20 cellular contexts compared by ENCODE assay signal in genomic region chr13:24460256-24460655, GRCh38. TPM values are rescaled to one million over a fixed set of nuclear protein-coding genes. Genes with fewer than 3 reads are reported as not detected.
A peak's percentile ranks its signal among the peaks of the same experiment; 100 is the strongest.
DNase-seq lines count a peak whose midpoint lies in the region; ATAC-seq and TF ChIP-seq lines count a peak whose summit lies in the region.
"Had no signal": no experiment of that assay in that cellular context is flagged by ENCODE, and none has a peak within 500 bp of the region (broad histone marks: within the 10 kb centered on the region; RNA-seq: fewer than 3 reads in every experiment).

No MANE protein-coding gene starts in this region.

- ATAC-seq in HG03571 (IDR thresholded peaks at IDR 0.05; ENCODE audit: unreplicated experiment) = no peak
- ATAC-seq: GM12878 had no signal

- no peak overlapping the region for H3K4me2 ChIP-seq in hepatocyte
- H3K4me2 ChIP-seq: BLaER1 had no signal

- H4K20me1 ChIP-seq in hepatocyte (ENCODE audit: insufficient read depth, poor library complexity, severe bottlenecking) = no peaks in the 10 kb centered on the region
- H4K20me1 ChIP-seq: BLaER1 had no signal

- CTCF ChIA-PET in MCF 10A (lab: Yijun Ruan, JAX) = no interaction called here

- H3K36me3 Mint-ChIP-seq in osteocyte (ENCODE audit: unreplicated experiment) = peaks cover 25% of the 10 kb centered on the region
- peaks cover 73% of the 10 kb centered on the region for H3K36me3 Mint-ChIP-seq in MCF 10A (ENCODE audit: insufficient read depth, unreplicated experiment)

- no peak for TF ChIP-seq EP300 in stomach (IDR thresholded peaks at IDR 0.05)

- no peaks in the 10 kb centered on the region for H3K9me2 ChIP-seq in hepatocyte (replicated peaks; ENCODE audit: insufficient read depth)

- H3K4me3 Mint-ChIP-seq in osteocyte (ENCODE audit: unreplicated experiment) (no peak overlapping the region), MCF 10A (ENCODE audit: unreplicated experiment) (no peak overlapping the region)
- H3K4me3 Mint-ChIP-seq: B cell; CD4-positive, alpha-beta T cell; CD8-positive, alpha-beta memory T cell had no signal

- TF ChIP-seq POLR2A in stomach (IDR thresholded peaks at IDR 0.05) = no peak

- H3K36me3 ChIP-seq in SJSA1 (peaks cover 55% of the 10 kb centered on the region), hepatocyte (replicated peaks; ENCODE audit: insufficient read depth, low read depth) (no peaks in the 10 kb centered on the region), stomach (peaks cover 10 to 87% (median 81%) of the 10 kb centered on the region in 4 donors)

- DNase-seq in SJSA1 (ENCODE audit: low read depth in 1 of 2, low spot score in 2 of 2) (peak in 1 of 2 experiments; percentile 50), hepatocyte (ENCODE audit: low spot score) (peak; percentile 25), osteocyte (ENCODE audit: extremely low spot score, unreplicated experiment) (no peak), MCF 10A (ENCODE audit: unreplicated experiment) (no peak), stomach (no peak)
- DNase-seq in stimulated activated CD4-positive, alpha-beta T cell treated with anti-CD3 and anti-CD28 coated beads, Interleukin-4, amount 100 ng/mL, for 1 hour = no peak
- DNase-seq: CD4-positive, alpha-beta T cell; CD8-positive, alpha-beta memory T cell; DMS 273 treated with DMSO at 0.1 percent for 48 hours; DMS79; EL; GDM1; GOT3; HFFc6 had no signal

- POLR2A ChIA-PET in MCF 10A (lab: Yijun Ruan, JAX) = interaction anchor here (1.1 kb wide), 1 partner anchor 8 kb away, joined by 3 read pairs; no protein-coding TSS in a partner anchor

- H3K4me3 ChIP-seq in SJSA1 (no peak overlapping the region), hepatocyte (no peak overlapping the region), stomach (no peak overlapping the region)
- H3K4me3 ChIP-seq: BLaER1, GM12878, HAP-1 had no signal

- TF ChIP-seq CTCF in hepatocyte (IDR thresholded peaks at IDR 0.05; ENCODE audit: poor library complexity) = no peak
- no peak for TF ChIP-seq CTCF in osteocyte (IDR thresholded peaks at IDR 0.05)
- no peak for TF ChIP-seq CTCF in MCF 10A (IDR thresholded peaks at IDR 0.05; ENCODE audit: unreplicated experiment)
- TF ChIP-seq CTCF in stomach (IDR thresholded peaks at IDR 0.05) = no peak

- peaks cover 14% of the 10 kb centered on the region for H3K4me1 Mint-ChIP-seq in osteocyte (ENCODE audit: unreplicated experiment)
- no peaks in the 10 kb centered on the region for H3K4me1 Mint-ChIP-seq in MCF 10A (ENCODE audit: insufficient read depth, unreplicated experiment)
- H3K4me1 Mint-ChIP-seq: B cell had no signal

- no peaks in the 10 kb centered on the region for H3K9me3 Mint-ChIP-seq in osteocyte (ENCODE audit: unreplicated experiment)
- no peaks in the 10 kb centered on the region for H3K9me3 Mint-ChIP-seq in MCF 10A (ENCODE audit: unreplicated experiment)
- H3K9me3 Mint-ChIP-seq: CD4-positive, alpha-beta T cell; CD8-positive, alpha-beta memory T cell; HFFc6 had no signal

- peak overlapping the region; percentile 84 for H3K27ac Mint-ChIP-seq in osteocyte (ENCODE audit: unreplicated experiment)
- H3K27ac Mint-ChIP-seq in MCF 10A (ENCODE audit: low read depth, unreplicated experiment) = no peak overlapping the region
- H3K27ac Mint-ChIP-seq: B cell had no signal

- no peaks in the 10 kb centered on the region for H3K27me3 Mint-ChIP-seq in osteocyte (ENCODE audit: unreplicated experiment)
- no peaks in the 10 kb centered on the region for H3K27me3 Mint-ChIP-seq in MCF 10A (ENCODE audit: insufficient read depth, unreplicated experiment)
- H3K27me3 Mint-ChIP-seq: B cell; CD4-positive, alpha-beta T cell; CD8-positive, alpha-beta memory T cell had no signal

- H2AFZ ChIP-seq in hepatocyte = no peak overlapping the region

- no peaks in the 10 kb centered on the region for H3K79me2 ChIP-seq in hepatocyte

- H3K27me3 ChIP-seq in SJSA1 (replicated peaks) (no peaks in the 10 kb centered on the region), hepatocyte (no peaks in the 10 kb centered on the region), stomach (no peaks in the 10 kb centered on the region)
- H3K27me3 ChIP-seq: BLaER1 had no signal

- WGBS in hepatocyte (ENCODE audit: low lambda C conversion rate, missing lambda C conversion rate) = 60% methylated on average over 6 of the region's 6 CpGs
- 69 to 86% (median 77%) methylated on average over 6 of the region's 6 CpGs for WGBS in stomach, 5 donors

- H3K27ac ChIP-seq in SJSA1 (0 out of 2 replicates have a peak overlapping the region, but pooled peaks have one; percentile 23), hepatocyte (peak overlapping the region; percentile 54), stomach (no peak overlapping the region)
- H3K27ac ChIP-seq: BLaER1, C4-2B had no signal

- H3K9me3 ChIP-seq in SJSA1 (replicated peaks) = no peaks in the 10 kb centered on the region
- no peaks in the 10 kb centered on the region for H3K9me3 ChIP-seq in hepatocyte (ENCODE audit: low read depth)
- H3K9me3 ChIP-seq in stomach = no peaks in the 10 kb centered on the region
- H3K9me3 ChIP-seq: BLaER1, HAP-1 had no signal

- H3K4me1 ChIP-seq in SJSA1 (replicated peaks) (peaks cover 19% of the 10 kb centered on the region), hepatocyte (ENCODE audit: insufficient read depth) (no peaks in the 10 kb centered on the region), stomach (peaks cover 0 to 8% (median 0%) of the 10 kb centered on the region in 4 donors)
- H3K4me1 ChIP-seq: BLaER1 had no signal

- intact Hi-C loops in MCF 10A (cut with micrococcal nuclease) = no loop called here
- intact Hi-C loops in stomach (cut with DNase I; ENCODE audit: low total_unique reads) = no loop called here

- no TSS peak for BruUV-seq in MCF 10A (replicated peaks; lab: Mats Ljungman, UMichigan)

RNA-seq across cellular contexts. Expression of gene PARP4, which starts 52.3 kb away (rescaled TPM):
- total RNA-seq in SJSA1 (2014; rRNA removed; shearing (Covaris generic)) = 32.6 and 51.2 TPM in 2 replicates
- 49.5 and 50.7 TPM in 2 replicates for total RNA-seq in hepatocyte
- 19.5 and 21.6 TPM in 2 replicates for polyA plus RNA-seq in hepatocyte
- total RNA-seq in osteocyte = 31.5 and 35.5 TPM in 2 replicates
- total RNA-seq in MCF 10A (2022) = 30.9 and 34.3 TPM in 2 replicates
- 10 to 100 TPM; 35.9 to 85.2 (median 43.7) TPM for total RNA-seq in stomach
- 10 to 100 TPM; 13.9 to 14.3 (median 13.9) TPM for polyA plus RNA-seq in stomach

Comparison
In these comparisons a context has a peak if more than half of its experiments do, and no peak if none do; other contexts are left out.
1. H3K27ac ChIP-seq: peak in SJSA1 (single experiment) and hepatocyte (single experiment); none in stomach (0 of 5).